8 cellular contexts compared by ENCODE assay signal in the genomic region with DNA sequence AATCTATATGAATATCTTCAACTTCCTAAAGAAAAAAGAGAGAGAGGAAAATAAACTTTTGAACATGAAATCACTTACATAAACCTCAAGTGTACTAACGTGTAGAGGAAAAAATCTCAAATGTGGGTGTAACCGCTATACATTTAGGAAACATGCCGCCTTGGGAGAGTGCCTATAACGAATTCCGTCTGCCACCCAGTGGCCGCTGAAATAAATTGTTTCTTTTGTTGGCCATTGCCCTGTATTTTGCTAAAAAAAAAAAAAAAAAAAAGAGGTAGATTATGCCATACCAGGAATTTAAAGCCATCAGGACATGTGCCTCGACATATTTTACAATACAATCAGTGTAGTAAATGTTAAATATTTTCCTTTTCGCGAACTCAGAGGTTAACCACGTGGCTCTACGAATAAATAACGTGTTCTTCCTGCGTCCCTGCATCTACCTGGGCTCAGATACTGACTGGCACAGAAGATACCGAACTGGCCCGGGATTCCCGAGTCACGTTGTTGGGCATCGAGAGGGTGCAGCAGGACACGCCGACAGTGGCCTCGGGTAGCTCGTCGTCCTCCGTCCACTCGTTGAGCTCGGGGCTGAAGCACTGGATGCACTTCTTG. TPM values are rescaled to one million over a fixed set of nuclear protein-coding genes. Genes with fewer than 3 reads are reported as not detected.
DNase-seq lines count a peak whose midpoint lies in the region; ATAC-seq and TF ChIP-seq lines count a peak whose summit lies in the region.

No MANE protein-coding gene starts in this region.

- H3K4me2 ChIP-seq in osteoblast (ENCODE audit: insufficient read depth, low read length): peak overlapping the region; percentile 99

- H2AFZ ChIP-seq in osteoblast (ENCODE audit: low read length): peak overlapping the region; percentile 95

- H3K27me3 ChIP-seq in osteoblast (ENCODE audit: insufficient read depth, low read length) (peaks cover 13% of the 10 kb centered on the region), tibial artery (no peaks in the 10 kb centered on the region)

- peak; percentile 40 for ATAC-seq in GM21529 (IDR thresholded peaks at IDR 0.05; ENCODE audit: unreplicated experiment)

- H3K27ac ChIP-seq in osteoblast (ENCODE audit: low read depth, low read length) (no peak overlapping the region), tibial artery (peak overlapping the region in 1 of 2 donors; percentile 9)

- H3K4me3 ChIP-seq in LNCaP clone FGC (ENCODE audit: low read depth, low read length): peak overlapping the region; percentile 73
- H3K4me3 ChIP-seq in osteoblast (ENCODE audit: insufficient read depth, low read length): peak overlapping the region; percentile 75
- peak overlapping the region; percentile 49 to 61 for H3K4me3 ChIP-seq in tibial artery

- H3K36me3 ChIP-seq in osteoblast (ENCODE audit: insufficient read depth, low read length): no peaks in the 10 kb centered on the region
- no peaks in the 10 kb centered on the region for H3K36me3 ChIP-seq in tibial artery

- H3K79me2 ChIP-seq in osteoblast (ENCODE audit: insufficient read depth, low read length): no peaks in the 10 kb centered on the region

- H3K9me3 ChIP-seq in osteoblast (ENCODE audit: low read depth, low read length) (no peaks in the 10 kb centered on the region), tibial artery (no peaks in the 10 kb centered on the region)

- H4K20me1 ChIP-seq in osteoblast (ENCODE audit: insufficient read depth, low read length): no peaks in the 10 kb centered on the region

- peaks cover 11% of the 10 kb centered on the region for H3K4me1 ChIP-seq in osteoblast (ENCODE audit: insufficient read depth, low read length)
- H3K4me1 ChIP-seq in tibial artery: peaks cover 0 to 13% (median 7%) of the 10 kb centered on the region in 4 donors

- DNase-seq in COLO829 (ENCODE audit: low spot score) (peak; percentile 50), LNCaP clone FGC (ENCODE audit: low read depth) (peak; percentile 59), SHP77 treated with DMSO at 0.1 percent for 48 hours (lab: John Stamatoyannopoulos, UW) (peak; percentile 75), globus pallidus (ENCODE audit: low spot score) (peak; percentile 80), osteoblast (ENCODE audit: insufficient read length, low spot score, missing footprints) (no peak), tibial artery (peak; percentile 47 to 69)
- DNase-seq in activated naive CD4-positive, alpha-beta T cell (lab: John Stamatoyannopoulos, UW): peak in 3 of 4 experiments; percentile 24 to 27 (median 25)

- TF ChIP-seq CTCF in LNCaP clone FGC (IDR thresholded peaks at IDR 0.05; ENCODE audit: control insufficient read depth, extremely low read depth, insufficient read depth): peak; percentile 54
- TF ChIP-seq CTCF in osteoblast (IDR thresholded peaks at IDR 0.05; ENCODE audit: extremely low read depth, low read depth, low read length): peak; percentile 60
- TF ChIP-seq CTCF in tibial artery (IDR thresholded peaks at IDR 0.05): peak; percentile 26

- intact Hi-C loops in tibial artery (cut with DNase I; ENCODE audit: low total_unique reads): loop anchor here (10.0 kb wide), 1 partner anchor 476 kb away; no protein-coding TSS in a partner anchor

RNA-seq across cellular contexts. Expression of a gene that starts 14.3 kb away (rescaled TPM):
- total RNA-seq in osteoblast: under 0.01 TPM in 2 replicates
